ENCODE assay signal across 25 cellular contexts in the genomic region with DNA sequence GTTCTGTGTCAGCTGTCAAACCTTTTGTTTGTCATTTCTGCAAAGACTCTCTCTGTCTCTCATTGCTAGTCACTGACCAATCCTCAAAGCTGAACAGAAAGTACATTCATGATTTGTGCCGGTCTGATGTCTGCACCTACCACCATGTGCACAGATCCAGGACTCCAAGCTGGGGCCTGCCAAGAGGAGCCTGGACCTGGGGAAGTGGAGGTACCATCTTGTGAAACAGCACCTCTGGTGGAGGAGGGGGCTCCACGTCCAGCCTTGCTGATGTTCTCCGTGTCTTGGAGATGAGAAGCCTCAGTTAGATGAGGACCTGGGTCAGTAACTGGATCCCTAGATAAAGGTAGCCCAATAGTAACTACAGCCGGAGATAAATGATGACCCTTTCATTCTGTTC.
DNase-seq lines count a peak whose midpoint lies in the region; ATAC-seq and TF ChIP-seq lines count a peak whose summit lies in the region.
"Had no signal": no experiment of that assay in that cellular context is flagged by ENCODE, and none has a peak within 500 bp of the region (broad histone marks: within the 10 kb centered on the region; RNA-seq: fewer than 3 reads in every experiment).

No MANE protein-coding gene starts in this region.

- no peaks in the 10 kb centered on the region for H3K9me3 Mint-ChIP-seq in activated CD8-positive, alpha-beta T cell treated with anti-CD3 and anti-CD28 coated beads, Interleukin-2, amount 10 ng/mL, durations not matched to agents 7 days and 5 days (ENCODE audit: insufficient read depth)
- H3K9me3 Mint-ChIP-seq in activated CD8-positive, alpha-beta T cell treated with anti-CD3 and anti-CD28 coated beads for 36 hours, result no peaks in the 10 kb centered on the region
- H3K9me3 Mint-ChIP-seq in endodermal cell, result no peaks in the 10 kb centered on the region
- no peaks in the 10 kb centered on the region for H3K9me3 Mint-ChIP-seq in osteocyte (ENCODE audit: unreplicated experiment)
- H3K9me3 Mint-ChIP-seq: GM23338 had no signal

- H3K9ac ChIP-seq in endodermal cell (ENCODE audit: extremely low read depth, low read length, poor library complexity, severe bottlenecking), result no peak overlapping the region
- H3K9ac ChIP-seq: BLaER1 treated with 17β-estradiol and CSF1 and Interleukin-3, amounts not matched to agents 10 nM and 100 nM had no signal

- peaks cover 4% of the 10 kb centered on the region for H3K27me3 Mint-ChIP-seq in activated CD8-positive, alpha-beta T cell treated with anti-CD3 and anti-CD28 coated beads, Interleukin-2, amount 10 ng/mL, durations not matched to agents 7 days and 5 days (ENCODE audit: low read depth)
- peaks cover 1% of the 10 kb centered on the region for H3K27me3 Mint-ChIP-seq in activated CD8-positive, alpha-beta T cell treated with anti-CD3 and anti-CD28 coated beads for 36 hours
- H3K27me3 Mint-ChIP-seq in endodermal cell (ENCODE audit: insufficient read depth) (no peaks in the 10 kb centered on the region), osteocyte (ENCODE audit: unreplicated experiment) (peaks cover 6% of the 10 kb centered on the region)
- H3K27me3 Mint-ChIP-seq: CD4-positive, alpha-beta T cell had no signal

- H3K36me3 ChIP-seq in endodermal cell (ENCODE audit: control insufficient read depth, insufficient read depth, low read length), result no peaks in the 10 kb centered on the region
- H3K36me3 ChIP-seq: BE2C; BLaER1 treated with 17β-estradiol and CSF1 and Interleukin-3, amounts not matched to agents 10 nM and 100 nM had no signal

- H3K36me3 Mint-ChIP-seq in activated CD8-positive, alpha-beta T cell treated with anti-CD3 and anti-CD28 coated beads, Interleukin-2, amount 10 ng/mL, durations not matched to agents 7 days and 5 days (ENCODE audit: low read depth), result no peaks in the 10 kb centered on the region
- no peaks in the 10 kb centered on the region for H3K36me3 Mint-ChIP-seq in activated CD8-positive, alpha-beta T cell treated with anti-CD3 and anti-CD28 coated beads for 36 hours (ENCODE audit: low read depth)
- H3K36me3 Mint-ChIP-seq in endodermal cell (ENCODE audit: low read depth) (no peaks in the 10 kb centered on the region), osteocyte (ENCODE audit: unreplicated experiment) (no peaks in the 10 kb centered on the region)
- H3K36me3 Mint-ChIP-seq: CD14-positive monocyte; CD8-positive, alpha-beta memory T cell had no signal

- 92 to 100% methylated on average over 1 to 4 of the region's 4 CpGs for WGBS in endodermal cell (ENCODE audit: insufficient coverage in 1 of 2, insufficient read length in 1 of 2), 2 experiments

- H3K4me1 Mint-ChIP-seq in activated CD8-positive, alpha-beta T cell treated with anti-CD3 and anti-CD28 coated beads, Interleukin-2, amount 10 ng/mL, durations not matched to agents 7 days and 5 days (ENCODE audit: low read depth), result no peaks in the 10 kb centered on the region
- H3K4me1 Mint-ChIP-seq in activated CD8-positive, alpha-beta T cell treated with anti-CD3 and anti-CD28 coated beads for 36 hours (ENCODE audit: low read depth), result no peaks in the 10 kb centered on the region
- H3K4me1 Mint-ChIP-seq in endodermal cell, result peaks cover 8% of the 10 kb centered on the region
- no peaks in the 10 kb centered on the region for H3K4me1 Mint-ChIP-seq in osteocyte (ENCODE audit: unreplicated experiment)
- H3K4me1 Mint-ChIP-seq: CD14-positive monocyte; CD8-positive, alpha-beta memory T cell; GM23338 had no signal

- H3K27me3 ChIP-seq in endodermal cell (ENCODE audit: control insufficient read depth, insufficient read depth, low read length, poor library complexity, severe bottlenecking), result no peaks in the 10 kb centered on the region
- H3K27me3 ChIP-seq: BE2C; BLaER1 treated with 17β-estradiol and CSF1 and Interleukin-3, amounts not matched to agents 10 nM and 100 nM had no signal

- peak; percentile 7 for DNase-seq in activated CD8-positive, alpha-beta T cell treated with anti-CD3 and anti-CD28 coated beads, Interleukin-2, amount 10 ng/mL, durations not matched to agents 7 days and 5 days
- no peak for DNase-seq in activated CD8-positive, alpha-beta T cell treated with anti-CD3 and anti-CD28 coated beads for 36 hours
- DNase-seq in endodermal cell, result no peak
- DNase-seq in left kidney (ENCODE audit: low read depth, low spot score), result peak; percentile 7
- peak; percentile 57 for DNase-seq in osteocyte (ENCODE audit: extremely low spot score, unreplicated experiment)
- DNase-seq: 8988T; ACHN; AML-193; BE2C; CD4-positive, alpha-beta T cell; CD8-positive, alpha-beta memory T cell; DMS 273 treated with DMSO at 0.1 percent for 48 hours; DMS79; EL; GDM1; H9 had no signal

- no peak overlapping the region for H3K4me3 Mint-ChIP-seq in activated CD8-positive, alpha-beta T cell treated with anti-CD3 and anti-CD28 coated beads, Interleukin-2, amount 10 ng/mL, durations not matched to agents 7 days and 5 days
- H3K4me3 Mint-ChIP-seq in activated CD8-positive, alpha-beta T cell treated with anti-CD3 and anti-CD28 coated beads for 36 hours, result no peak overlapping the region
- H3K4me3 Mint-ChIP-seq in endodermal cell, result no peak overlapping the region
- H3K4me3 Mint-ChIP-seq in osteocyte (ENCODE audit: unreplicated experiment), result no peak overlapping the region
- H3K4me3 Mint-ChIP-seq: CD14-positive monocyte; CD4-positive, alpha-beta T cell; CD8-positive, alpha-beta memory T cell; GM23338; H9 had no signal

- H3K4me1 ChIP-seq in endodermal cell (ENCODE audit: control insufficient read depth, insufficient read depth, low read length), result peaks cover 4% of the 10 kb centered on the region
- H3K4me1 ChIP-seq: A549; BE2C; BLaER1 treated with 17β-estradiol and CSF1 and Interleukin-3, amounts not matched to agents 10 nM and 100 nM had no signal

- POLR2A ChIA-PET in activated CD8-positive, alpha-beta T cell treated with anti-CD3 and anti-CD28 coated beads, Interleukin-2, amount 10 ng/mL, durations not matched to agents 7 days and 5 days (lab: Charles Lee), result no interaction called here
- POLR2A ChIA-PET in activated CD8-positive, alpha-beta T cell treated with anti-CD3 and anti-CD28 coated beads for 36 hours (lab: Charles Lee), result no interaction called here

- intact Hi-C loops in activated CD8-positive, alpha-beta T cell treated with anti-CD3 and anti-CD28 coated beads for 36 hours (cut with micrococcal nuclease), result no loop called here

- no peak overlapping the region for H3K27ac ChIP-seq in endodermal cell (ENCODE audit: low read depth, low read length)
- H3K27ac ChIP-seq: A549; BLaER1 treated with 17β-estradiol and CSF1 and Interleukin-3, amounts not matched to agents 10 nM and 100 nM had no signal

- no peak overlapping the region for H3K27ac Mint-ChIP-seq in activated CD8-positive, alpha-beta T cell treated with anti-CD3 and anti-CD28 coated beads, Interleukin-2, amount 10 ng/mL, durations not matched to agents 7 days and 5 days
- no peak overlapping the region for H3K27ac Mint-ChIP-seq in activated CD8-positive, alpha-beta T cell treated with anti-CD3 and anti-CD28 coated beads for 36 hours
- H3K27ac Mint-ChIP-seq in endodermal cell, result no peak overlapping the region
- no peak overlapping the region for H3K27ac Mint-ChIP-seq in osteocyte (ENCODE audit: unreplicated experiment)
- H3K27ac Mint-ChIP-seq: CD4-positive, alpha-beta T cell; CD8-positive, alpha-beta memory T cell; GM23338; H9 had no signal

- no peak overlapping the region for H3K4me3 ChIP-seq in endodermal cell (ENCODE audit: low read length)
- H3K4me3 ChIP-seq: A549; BLaER1 treated with 17β-estradiol and CSF1 and Interleukin-3, amounts not matched to agents 10 nM and 100 nM; GM12878; GM23338 had no signal

- no peak for TF ChIP-seq CTCF in activated CD8-positive, alpha-beta T cell treated with anti-CD3 and anti-CD28 coated beads for 36 hours (IDR thresholded peaks at IDR 0.05)
- TF ChIP-seq CTCF in endodermal cell (conservative IDR thresholded peaks at IDR 0.05), result peak; percentile 18
- TF ChIP-seq CTCF in osteocyte (IDR thresholded peaks at IDR 0.05), result no peak

- ATAC-seq in activated CD8-positive, alpha-beta T cell treated with anti-CD3 and anti-CD28 coated beads, Interleukin-2, amount 10 ng/mL, durations not matched to agents 7 days and 5 days, result no peak
- no peak for ATAC-seq in activated CD8-positive, alpha-beta T cell treated with anti-CD3 and anti-CD28 coated beads for 36 hours
- ATAC-seq in HG03469 (IDR thresholded peaks at IDR 0.05; ENCODE audit: unreplicated experiment), result no peak
- ATAC-seq in GM21717 (IDR thresholded peaks at IDR 0.05; ENCODE audit: unreplicated experiment), result no peak
- ATAC-seq in HG02571 (IDR thresholded peaks at IDR 0.05; ENCODE audit: unreplicated experiment), result no peak
- ATAC-seq: A549, GM12878, GM23338, HCT116 had no signal

- no peaks in the 10 kb centered on the region for H3K9me3 ChIP-seq in endodermal cell (ENCODE audit: control insufficient read depth, low read length)
- H3K9me3 ChIP-seq: A549, BE2C had no signal

- CTCF ChIA-PET in activated CD8-positive, alpha-beta T cell treated with anti-CD3 and anti-CD28 coated beads, Interleukin-2, amount 10 ng/mL, durations not matched to agents 7 days and 5 days (lab: Charles Lee), result no interaction called here
- CTCF ChIA-PET in activated CD8-positive, alpha-beta T cell treated with anti-CD3 and anti-CD28 coated beads for 36 hours (lab: Charles Lee), result no interaction called here

Comparison
In these comparisons a context has a peak if more than half of its experiments do, and no peak if none do; other contexts are left out.
1. DNase-seq: peak in activated CD8-positive, alpha-beta T cell treated with anti-CD3 and anti-CD28 coated beads, Interleukin-2, amount 10 ng/mL, durations not matched to agents 7 days and 5 days (single experiment), left kidney (single experiment) and osteocyte (single experiment); none in activated CD8-positive, alpha-beta T cell treated with anti-CD3 and anti-CD28 coated beads for 36 hours (single experiment) and endodermal cell (single experiment).